26 cellular contexts compared by ENCODE assay signal in genomic region chr20:40711078-40711477, GRCh38. TPM values are rescaled to one million over a fixed set of nuclear protein-coding genes. Genes with fewer than 3 reads are reported as not detected.
"Had no signal": no experiment of that assay in that cellular context is flagged by ENCODE, and none has a peak within 500 bp of the region (broad histone marks: within the 10 kb centered on the region; RNA-seq: fewer than 3 reads in every experiment).

No MANE protein-coding gene starts in this region.

- ATAC-seq: activated CD4-positive, CD25-positive, alpha-beta regulatory T cell treated with anti-CD3 and anti-CD28 coated beads, Interleukin-2, amount 50 U/mL, for 24 hours; activated CD8-positive, alpha-beta T cell treated with anti-CD3 and anti-CD28 coated beads for 36 hours; activated T-cell treated with anti-CD3 and anti-CD28 coated beads, Interleukin-2, amount 50 U/mL, for 4 hours; activated T-helper 17 cell treated with anti-CD3 and anti-CD28 coated beads, Interleukin-2, amount 50 U/mL, for 72 hours; esophagus mucosa; foreskin keratinocyte; gastrocnemius medialis; heart right ventricle; T-helper 17 cell had no signal

- H3K9me3 ChIP-seq: gastrocnemius medialis, heart right ventricle had no signal

- H3K36me3 ChIP-seq: brain microvascular endothelial cell, gastrocnemius medialis, heart right ventricle, WERI-Rb-1 had no signal

- H3K4me3 ChIP-seq: gastrocnemius medialis had no signal

- H3K4me1 ChIP-seq: foreskin keratinocyte, gastrocnemius medialis had no signal

- DNase-seq: activated B cell treated with CpG ODN at 0.5 μM for 24 hours; activated CD4-positive, alpha-beta T cell treated with anti-CD3 and anti-CD28 coated beads for 48 hours; activated CD4-positive, alpha-beta T cell treated with anti-CD3 and anti-CD28 coated beads, Interleukin-2, amount 50 U/mL, for 1 hour; activated CD4-positive, alpha-beta T cell treated with anti-CD3 and anti-CD28 coated beads, Interleukin-2, amount 50 U/mL, for 48 hours; activated CD8-positive, alpha-beta memory T cell treated with anti-CD3 and anti-CD28 coated beads for 24 hours; activated CD8-positive, alpha-beta T cell treated with anti-CD3 and anti-CD28 coated beads for 36 hours; activated effector memory CD4-positive, alpha-beta T cell treated with Interleukin-2 at 50 U/mL for 16 hours; activated gamma-delta T cell treated with Interleukin-2 at 50 U/mL for 16 hours; activated naive CD4-positive, alpha-beta T cell treated with anti-CD3 and anti-CD28 coated beads, Interleukin-2, amount 50 U/mL, for 16 hours; activated naive CD4-positive, alpha-beta T cell treated with Interleukin-2 at 50 U/mL for 16 hours; activated T-cell treated with anti-CD3 and anti-CD28 coated beads, Interleukin-2, amount 50 U/mL, for 4 hours; amniotic stem cell; brain microvascular endothelial cell; effector memory CD4-positive, alpha-beta T cell; endodermal cell; foreskin keratinocyte; gastrocnemius medialis; glutamatergic neuron; heart right ventricle; T-helper 1 cell; T-helper 17 cell; T1000; WERI-Rb-1 had no signal

- H3K27ac ChIP-seq: brain microvascular endothelial cell, foreskin keratinocyte, gastrocnemius medialis, heart right ventricle, WERI-Rb-1 had no signal

- H3K27me3 ChIP-seq: brain microvascular endothelial cell had no signal

RNA-seq across cellular contexts. Expression of gene MAFB, which starts 22.0 kb away (rescaled TPM):
- total RNA-seq: activated CD8-positive, alpha-beta T cell treated with anti-CD3 and anti-CD28 coated beads for 36 hours; activated T-helper 17 cell treated with anti-CD3 and anti-CD28 coated beads, Interleukin-2, amount 50 U/mL, for 72 hours had no signal
